Comparison of ENCODE assay signal across 1 cellular context in genomic region chr12:82686223-82687019, GRCh38.
TF ChIP-seq lines count a peak whose summit lies in the region.

Gene TMTC2 (plus strand): TSS chr12:82686906.

TF ChIP-seq in HepG2, 621 proteins besides CTCF, POLR2A, EP300 and RAD21 (continued from another document and continues in another):
- TF ChIP-seq ZNF414 (CRISPR knock-in tag; IDR thresholded peaks at IDR 0.05) (peak; percentile 68; the same call in 1 of the 2 replicates), TRIM24 (CRISPR knock-in tag; IDR thresholded peaks at IDR 0.05) (no peak), ZBTB25 (CRISPR knock-in tag; IDR thresholded peaks at IDR 0.05) (no peak), ZNF333 (CRISPR knock-in tag; IDR thresholded peaks at IDR 0.05; ENCODE audit: borderline replicate concordance) (no peak), GRHL1 (CRISPR knock-in tag; conservative IDR thresholded peaks at IDR 0.05) (no peak), MEIS1 (CRISPR knock-in tag; IDR thresholded peaks at IDR 0.05; ENCODE audit: borderline replicate concordance) (0 out of 2 replicates have a peak, but pooled peaks have one; percentile 14), SMARCC2 (IDR thresholded peaks at IDR 0.05) (no peak), ZNF574 (CRISPR knock-in tag; IDR thresholded peaks at IDR 0.05) (no peak), ZBTB49 (CRISPR knock-in tag; IDR thresholded peaks at IDR 0.05; ENCODE audit: borderline replicate concordance) (no peak), ZNF776 (CRISPR knock-in tag; IDR thresholded peaks at IDR 0.05) (no peak), ZNF768 (CRISPR knock-in tag; IDR thresholded peaks at IDR 0.05) (peak; percentile 41; the same call in 1 of the 2 replicates), ATM (IDR thresholded peaks at IDR 0.05; ENCODE audit: borderline replicate concordance) (no peak), BORCS8-MEF2B (CRISPR knock-in tag; IDR thresholded peaks at IDR 0.05) (no peak), ZBTB33 (CRISPR knock-in tag; IDR thresholded peaks at IDR 0.05) (no peak), EEA1 (CRISPR knock-in tag; IDR thresholded peaks at IDR 0.05; ENCODE audit: borderline replicate concordance) (no peak), ZNF44 (CRISPR knock-in tag; IDR thresholded peaks at IDR 0.05) (no peak), ZNF777 (CRISPR knock-in tag; IDR thresholded peaks at IDR 0.05) (peak; percentile 80), THAP9 (CRISPR knock-in tag; IDR thresholded peaks at IDR 0.05; ENCODE audit: borderline replicate concordance) (no peak; the same call in 1 of the 2 replicates), MNT (IDR thresholded peaks at IDR 0.05) (no peak), ZNF790 (CRISPR knock-in tag; IDR thresholded peaks at IDR 0.05; ENCODE audit: borderline replicate concordance) (no peak), ATF7 (IDR thresholded peaks at IDR 0.05) (no peak), ATF7 (CRISPR knock-in tag; IDR thresholded peaks at IDR 0.05) (no peak), ZNF740 (CRISPR knock-in tag; IDR thresholded peaks at IDR 0.05) (no peak), SALL2 (CRISPR knock-in tag; IDR thresholded peaks at IDR 0.05) (no peak), TFAP4 (IDR thresholded peaks at IDR 0.05; ENCODE audit: borderline replicate concordance, low read depth) (0 out of 2 replicates have a peak, but pooled peaks have one; percentile 22), ELF1 (CRISPR knock-in tag; IDR thresholded peaks at IDR 0.05) (no peak; the same call in 1 of the 2 replicates), SP4 (CRISPR knock-in tag; IDR thresholded peaks at IDR 0.05) (peak; percentile 41; the same call in 1 of the 2 replicates), PATZ1 (CRISPR knock-in tag; IDR thresholded peaks at IDR 0.05) (peak; percentile 29; the same call in 1 of the 2 replicates), ZNF232 (CRISPR knock-in tag; IDR thresholded peaks at IDR 0.05; ENCODE audit: borderline replicate concordance) (no peak), NR1H2 (CRISPR knock-in tag; IDR thresholded peaks at IDR 0.05; ENCODE audit: borderline replicate concordance, low read depth) (no peak), RBM39 (IDR thresholded peaks at IDR 0.05; ENCODE audit: low read depth, low read length, poor library complexity, severe bottlenecking) (peak; percentile 23), SIX4 (CRISPR knock-in tag; IDR thresholded peaks at IDR 0.05) (no peak), MBD4 (IDR thresholded peaks at IDR 0.05; ENCODE audit: borderline replicate concordance, low read length) (no peak), NFKB2 (CRISPR knock-in tag; IDR thresholded peaks at IDR 0.05; ENCODE audit: borderline replicate concordance) (peak; percentile 56; the same call in 1 of the 2 replicates), RFX3 (CRISPR knock-in tag; IDR thresholded peaks at IDR 0.05) (no peak), ZFP36 (IDR thresholded peaks at IDR 0.05; ENCODE audit: borderline replicate concordance, low read depth, low read length, partially characterized antibody) (no peak)
